Comparison of ENCODE assay signal across 20 cellular contexts in the genomic region with DNA sequence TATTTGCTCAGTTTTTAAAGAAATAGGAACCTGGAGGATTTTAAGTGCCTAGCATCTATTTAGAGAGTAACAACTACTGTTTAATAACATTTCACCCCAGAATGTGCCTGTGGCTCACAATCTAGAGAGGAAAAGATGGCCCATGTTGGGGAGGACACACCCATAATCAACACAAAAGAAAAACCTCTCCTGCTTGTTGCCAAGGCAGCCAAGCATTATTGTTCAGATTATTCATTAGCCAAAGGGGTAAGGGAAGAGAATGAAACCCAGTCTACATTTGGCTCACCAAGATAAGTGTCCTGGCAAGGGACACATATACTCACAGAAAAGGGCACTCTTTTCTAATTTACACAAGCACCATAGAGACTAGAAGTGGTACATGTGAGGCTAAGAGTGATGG. TPM values are rescaled to one million over a fixed set of nuclear protein-coding genes. Genes with fewer than 3 reads are reported as not detected.
"Had no signal": no experiment of that assay in that cellular context is flagged by ENCODE, and none has a peak within 500 bp of the region (broad histone marks: within the 10 kb centered on the region; RNA-seq: fewer than 3 reads in every experiment).

No MANE protein-coding gene starts in this region.

- DNase-seq: activated B cell treated with CpG ODN at 0.5 μM for 24 hours; activated CD4-positive, alpha-beta memory T cell treated with anti-CD3 and anti-CD28 coated beads, Interleukin-2, amount 10 ng/mL, durations not matched to agents 7 days and 5 days; activated CD4-positive, alpha-beta T cell treated with anti-CD3 and anti-CD28 coated beads for 48 hours; activated CD8-positive, alpha-beta memory T cell treated with anti-CD3 and anti-CD28 coated beads, Interleukin-2, amount 10 ng/mL, durations not matched to agents 7 days and 5 days; activated naive CD4-positive, alpha-beta T cell treated with anti-CD3 and anti-CD28 coated beads, Interleukin-2, amount 10 ng/mL, durations not matched to agents 7 days and 5 days; activated naive CD8-positive, alpha-beta T cell treated with anti-CD3 and anti-CD28 coated beads, Interleukin-2, amount 50 U/mL, for 24 hours; activated T-cell treated with anti-CD3 and anti-CD28 coated beads, Interleukin-2, amount 50 U/mL, for 24 hours; anterior cingulate cortex; central memory CD4-positive, alpha-beta T cell; dorsolateral prefrontal cortex; foreskin fibroblast; hippocampal formation; sigmoid colon; spleen; stimulated activated CD4-positive, alpha-beta T cell treated with anti-CD3 and anti-CD28 coated beads, Interleukin-4, amount 100 ng/mL, for 4 hours; testis had no signal

- ATAC-seq: activated CD8-positive, alpha-beta memory T cell treated with anti-CD3 and anti-CD28 coated beads, Interleukin-2, amount 10 ng/mL, durations not matched to agents 7 days and 5 days; activated naive CD8-positive, alpha-beta T cell treated with anti-CD3 and anti-CD28 coated beads, Interleukin-2, amount 50 U/mL, for 24 hours; left lobe of liver; stimulated activated memory B cell treated with anti-CD40 and anti-IgM and Interleukin-4, amounts not matched to agents 10 μg/mL and 1 μg/mL and 100 μg/mL, for 72 hours had no signal

RNA-seq across cellular contexts. Expression of a gene that starts 17.7 kb away (rescaled TPM):
- total RNA-seq: activated B cell treated with CpG ODN at 0.5 μM for 24 hours, left lobe of liver, lung microvascular endothelial cell, mesothelial cell of epicardium, sigmoid colon, testis had no signal
